In genomic region chr12:14365294-14366210, GRCh38 we compare ENCODE assay signal across 8 cellular contexts. TPM values are rescaled to one million over a fixed set of nuclear protein-coding genes. Genes with fewer than 3 reads are reported as not detected.
DNase-seq lines count a peak whose midpoint lies in the region; ATAC-seq, FAIRE-seq and TF ChIP-seq lines count a peak whose summit lies in the region.

ATF7IP (plus strand) TSS chr12:14365682; CDS start chr12:14423916, 58,234 bp downstream.

- FAIRE-seq in A204.1 (lab: Jason Lieb, UNC) = peak; percentile 97

- H3K36me3 ChIP-seq in WERI-Rb-1 (no peaks in the 10 kb centered on the region), mammary epithelial cell (ENCODE audit: insufficient read depth, low read length) (peaks cover 2% of the 10 kb centered on the region), iPS-20b (ENCODE audit: insufficient read depth, low read depth, low read length) (peaks cover 13% of the 10 kb centered on the region; the same call in 1 of the 2 replicates)

- H3K4me2 ChIP-seq in mammary epithelial cell (ENCODE audit: insufficient read depth, low read depth, low read length) = peak within 1 kb of the TSS; percentile 96

- dilution Hi-C loops in mammary epithelial cell (cut with HindIII; ENCODE audit: low sequenced_read_pairs) = no loop called here

- ATAC-seq in GM18520 (IDR thresholded peaks at IDR 0.05; ENCODE audit: unreplicated experiment) (peak; percentile 42), HG03064 (IDR thresholded peaks at IDR 0.05; ENCODE audit: low read depth, unreplicated experiment) (peak; percentile 55)

- H4K20me1 ChIP-seq in mammary epithelial cell (ENCODE audit: insufficient read depth, low read length) = no peaks in the 10 kb centered on the region

- H3K27me3 ChIP-seq in WERI-Rb-1 (ENCODE audit: insufficient read depth, low read depth, severe bottlenecking) (no peaks in the 10 kb centered on the region), mammary epithelial cell (ENCODE audit: insufficient read depth, low read length) (no peaks in the 10 kb centered on the region), iPS-20b (ENCODE audit: insufficient read depth, low read length) (no peaks in the 10 kb centered on the region)

- intact Hi-C loops in mammary epithelial cell (cut with micrococcal nuclease) = loop anchor here (1.0 to 5.0 kb wide), 6 partner anchors 37 to 1363 kb away; partner anchors contain the start of gene HEBP1

- H3K27ac ChIP-seq in WERI-Rb-1 (peak within 1 kb of the TSS; percentile 96), mammary epithelial cell (ENCODE audit: insufficient read depth, low read depth, low read length) (peak within 1 kb of the TSS; percentile 95), iPS-20b (ENCODE audit: low read length) (peak within 1 kb of the TSS; percentile 75), skin epidermis (peak within 1 kb of the TSS; percentile 43 to 99 (median 94))

- WGBS in mammary epithelial cell (ENCODE audit: low coverage, missing lambda C conversion rate) = 2% methylated on average over 19 of the region's 55 CpGs

- TSS peak; percentile 55 for BruUV-seq in mammary epithelial cell (replicated peaks; lab: Mats Ljungman, UMichigan)

- in situ Hi-C loops in mammary epithelial cell (cut with MboI; ENCODE audit: low sequenced_read_pairs in 2 of 2) = loop anchor here (10.0 to 25.0 kb wide), 2 partner anchors 103 to 111 kb away; no protein-coding TSS in a partner anchor

- TF ChIP-seq CTCF in WERI-Rb-1 (IDR thresholded peaks at IDR 0.05; ENCODE audit: low read depth, low read length) (no peak), mammary epithelial cell (conservative IDR thresholded peaks at IDR 0.05 in 1 of 2, IDR thresholded peaks at IDR 0.05 in 1 of 2; ENCODE audit: extremely low read depth in 1 of 2, insufficient read depth in 1 of 2, low read depth in 1 of 2, low read length in 2 of 2) (peak; percentile 7 to 36)

- H3K4me1 ChIP-seq in mammary epithelial cell (ENCODE audit: insufficient read depth, low read length) = no peaks in the 10 kb centered on the region
- H3K4me1 ChIP-seq in iPS-20b (ENCODE audit: insufficient read depth, low read length) = peaks cover 4% of the 10 kb centered on the region; the same call in 1 of the 2 replicates

- H3K9ac ChIP-seq in mammary epithelial cell (ENCODE audit: insufficient read depth, low read length) = peak within 1 kb of the TSS; percentile 82
- peak within 1 kb of the TSS; percentile 94 for H3K9ac ChIP-seq in iPS-20b (ENCODE audit: low read depth, low read length)

- H3K9me3 ChIP-seq in WERI-Rb-1 (ENCODE audit: severe bottlenecking) (peaks cover 3% of the 10 kb centered on the region), mammary epithelial cell (replicated peaks; ENCODE audit: insufficient read depth, low read length) (no peaks in the 10 kb centered on the region), iPS-20b (ENCODE audit: insufficient read depth, low read depth, low read length) (no peaks in the 10 kb centered on the region)

- CTCF ChIA-PET in mammary epithelial cell (lab: Charles Lee; ENCODE audit: low non-redundant PET) = interaction anchor here (0.5 to 1.1 kb wide), 8 partner anchors 19 to 148 kb away, joined by 3 to 7 read pairs (median 4); no protein-coding TSS in a partner anchor

- peak; percentile 89 for DNase-seq in NCI-H2171 (lab: John Stamatoyannopoulos, UW)
- peak; percentile 93 for DNase-seq in WERI-Rb-1
- peak; percentile 95 for DNase-seq in mammary epithelial cell

- peaks cover 43% of the 10 kb centered on the region for H3K79me2 ChIP-seq in mammary epithelial cell (ENCODE audit: insufficient read depth, low read length)

- peak within 1 kb of the TSS; percentile 83 for H2AFZ ChIP-seq in mammary epithelial cell (ENCODE audit: low read depth, low read length)

- peak within 1 kb of the TSS; percentile 45 for H3K4me3 ChIP-seq in WERI-Rb-1 (ENCODE audit: low read depth, low read length)
- H3K4me3 ChIP-seq in mammary epithelial cell (replicated peaks in 1 of 3; ENCODE audit: insufficient read depth in 1 of 3, low read depth in 2 of 3, low read length in 3 of 3) = peak within 1 kb of the TSS; percentile 76 to 100 (median 78)
- H3K4me3 ChIP-seq in iPS-20b (ENCODE audit: low read length) = peak within 1 kb of the TSS; percentile 94
- H3K4me3 ChIP-seq in skin epidermis = peak within 1 kb of the TSS; percentile 49 to 66 (median 59)

RNA-seq across cellular contexts. Expression of gene ATF7IP, which starts in this region (rescaled TPM):
- total RNA-seq in mammary epithelial cell = 10 to 100 TPM; 33.3 to 41.0 TPM
- polyA plus RNA-seq in mammary epithelial cell = 8.2 TPM
- 59.9 TPM for polyA minus RNA-seq in mammary epithelial cell

Comparison
In these comparisons a context has a peak if more than half of its experiments do, and no peak if none do; other contexts are left out.
1. Peak in every context shown above with its lines: DNase-seq, ATAC-seq, H3K4me3 ChIP-seq and H3K27ac ChIP-seq.